In genomic region chr15:59438891-59439290, GRCh38 we compare ENCODE assay signal across 10 cellular contexts. TPM values are rescaled to one million over a fixed set of nuclear protein-coding genes. Genes with fewer than 3 reads are reported as not detected.
A peak's percentile ranks its signal among the peaks of the same experiment; 100 is the strongest.
DNase-seq lines count a peak whose midpoint lies in the region; ATAC-seq and TF ChIP-seq lines count a peak whose summit lies in the region.
"Had no signal": no experiment of that assay in that cellular context is flagged by ENCODE, and none has a peak within 500 bp of the region (broad histone marks: within the 10 kb centered on the region; RNA-seq: fewer than 3 reads in every experiment).

No MANE protein-coding gene starts in this region.

- no peaks in the 10 kb centered on the region for H3K9me3 Mint-ChIP-seq in activated naive CD4-positive, alpha-beta T cell treated with anti-CD3 and anti-CD28 coated beads, Interleukin-2, amount 10 ng/mL, durations not matched to agents 7 days and 5 days
- H3K9me3 Mint-ChIP-seq in activated naive CD4-positive, alpha-beta T cell treated with anti-CD3 and anti-CD28 coated beads, Interleukin-2, amount 50 U/mL, for 72 hours, result no peaks in the 10 kb centered on the region
- H3K9me3 Mint-ChIP-seq in activated CD4-positive, alpha-beta memory T cell treated with anti-CD3 and anti-CD28 coated beads, Interleukin-2, amount 10 ng/mL, durations not matched to agents 7 days and 5 days, result no peaks in the 10 kb centered on the region

- no peaks in the 10 kb centered on the region for H3K36me3 Mint-ChIP-seq in activated naive CD4-positive, alpha-beta T cell treated with anti-CD3 and anti-CD28 coated beads, Interleukin-2, amount 10 ng/mL, durations not matched to agents 7 days and 5 days
- H3K36me3 Mint-ChIP-seq in activated naive CD4-positive, alpha-beta T cell treated with anti-CD3 and anti-CD28 coated beads, Interleukin-2, amount 50 U/mL, for 72 hours, result no peaks in the 10 kb centered on the region
- H3K36me3 Mint-ChIP-seq in activated CD4-positive, alpha-beta memory T cell treated with anti-CD3 and anti-CD28 coated beads, Interleukin-2, amount 10 ng/mL, durations not matched to agents 7 days and 5 days (ENCODE audit: low read depth), result no peaks in the 10 kb centered on the region

- intact Hi-C loops in tibial artery (cut with DNase I; ENCODE audit: low total_unique reads), result no loop called here

- DNase-seq in activated naive CD4-positive, alpha-beta T cell treated with anti-CD3 and anti-CD28 coated beads, Interleukin-2, amount 10 ng/mL, durations not matched to agents 7 days and 5 days, result no peak
- DNase-seq in activated naive CD4-positive, alpha-beta T cell treated with anti-CD3 and anti-CD28 coated beads, Interleukin-2, amount 50 U/mL, for 72 hours (ENCODE audit: low spot score in 2 of 2), result no peak
- no peak for DNase-seq in activated CD4-positive, alpha-beta memory T cell treated with anti-CD3 and anti-CD28 coated beads, Interleukin-2, amount 10 ng/mL, durations not matched to agents 7 days and 5 days
- DNase-seq in islet precursor cell (peak; percentile 35), tibial artery (peak in 1 of 2 donors; percentile 68), DMS 273 (lab: John Stamatoyannopoulos, UW; ENCODE audit: unreplicated experiment) (no peak), GM13977 (ENCODE audit: low spot score) (no peak)

- H3K27me3 ChIP-seq in tibial artery, result no peaks in the 10 kb centered on the region
- H3K27me3 ChIP-seq: adrenal gland had no signal

- peaks cover 82% of the 10 kb centered on the region for H3K27me3 Mint-ChIP-seq in activated naive CD4-positive, alpha-beta T cell treated with anti-CD3 and anti-CD28 coated beads, Interleukin-2, amount 10 ng/mL, durations not matched to agents 7 days and 5 days
- peaks cover 82% of the 10 kb centered on the region for H3K27me3 Mint-ChIP-seq in activated CD4-positive, alpha-beta memory T cell treated with anti-CD3 and anti-CD28 coated beads, Interleukin-2, amount 10 ng/mL, durations not matched to agents 7 days and 5 days

- ATAC-seq in activated naive CD4-positive, alpha-beta T cell treated with anti-CD3 and anti-CD28 coated beads, Interleukin-2, amount 50 U/mL, for 72 hours, result no peak
- no peak for ATAC-seq in GM19328 (IDR thresholded peaks at IDR 0.05; ENCODE audit: unreplicated experiment)

- H3K36me3 ChIP-seq in tibial artery, result no peaks in the 10 kb centered on the region
- H3K36me3 ChIP-seq: adrenal gland had no signal

- peaks cover 0 to 19% (median 14%) of the 10 kb centered on the region in 4 donors for H3K4me1 ChIP-seq in tibial artery

- CTCF ChIA-PET in activated naive CD4-positive, alpha-beta T cell treated with anti-CD3 and anti-CD28 coated beads, Interleukin-2, amount 10 ng/mL, durations not matched to agents 7 days and 5 days (lab: Charles Lee), result interaction anchor here (0.6 kb wide), 1 partner anchor 130 kb away, joined by 3 read pairs; no protein-coding TSS in a partner anchor
- CTCF ChIA-PET in activated CD4-positive, alpha-beta memory T cell treated with anti-CD3 and anti-CD28 coated beads, Interleukin-2, amount 10 ng/mL, durations not matched to agents 7 days and 5 days (lab: Charles Lee), result interaction anchor here (1.1 to 1.5 kb wide), 3 partner anchors 19 to 264 kb away, joined by 4 read pairs; no protein-coding TSS in a partner anchor

- in situ Hi-C loops in GM13977 (cut with MboI; ENCODE audit: low pct_unique_long_range_greater_than_20kb, low sequenced_read_pairs, unreplicated experiment), result no loop called here

- H3K27ac ChIP-seq in tibial artery, result peak overlapping the region in 1 of 2 donors; percentile 31
- H3K27ac ChIP-seq: adrenal gland had no signal

- peak overlapping the region; percentile 64 for H3K4me3 Mint-ChIP-seq in activated naive CD4-positive, alpha-beta T cell treated with anti-CD3 and anti-CD28 coated beads, Interleukin-2, amount 10 ng/mL, durations not matched to agents 7 days and 5 days
- peak overlapping the region; percentile 53 for H3K4me3 Mint-ChIP-seq in activated CD4-positive, alpha-beta memory T cell treated with anti-CD3 and anti-CD28 coated beads, Interleukin-2, amount 10 ng/mL, durations not matched to agents 7 days and 5 days

- peak overlapping the region; percentile 55 to 71 for H3K4me3 ChIP-seq in tibial artery

- POLR2A ChIA-PET in activated CD4-positive, alpha-beta memory T cell treated with anti-CD3 and anti-CD28 coated beads, Interleukin-2, amount 10 ng/mL, durations not matched to agents 7 days and 5 days (lab: Charles Lee), result no interaction called here

- peaks cover 19% of the 10 kb centered on the region for H3K4me1 Mint-ChIP-seq in activated naive CD4-positive, alpha-beta T cell treated with anti-CD3 and anti-CD28 coated beads, Interleukin-2, amount 10 ng/mL, durations not matched to agents 7 days and 5 days
- H3K4me1 Mint-ChIP-seq in activated CD4-positive, alpha-beta memory T cell treated with anti-CD3 and anti-CD28 coated beads, Interleukin-2, amount 10 ng/mL, durations not matched to agents 7 days and 5 days, result peaks cover 17% of the 10 kb centered on the region

- no peaks in the 10 kb centered on the region for H3K9me3 ChIP-seq in tibial artery
- H3K9me3 ChIP-seq: adrenal gland had no signal

- H3K27ac Mint-ChIP-seq in activated naive CD4-positive, alpha-beta T cell treated with anti-CD3 and anti-CD28 coated beads, Interleukin-2, amount 10 ng/mL, durations not matched to agents 7 days and 5 days, result no peak overlapping the region
- H3K27ac Mint-ChIP-seq in activated naive CD4-positive, alpha-beta T cell treated with anti-CD3 and anti-CD28 coated beads, Interleukin-2, amount 50 U/mL, for 72 hours, result no peak overlapping the region
- H3K27ac Mint-ChIP-seq in activated CD4-positive, alpha-beta memory T cell treated with anti-CD3 and anti-CD28 coated beads, Interleukin-2, amount 10 ng/mL, durations not matched to agents 7 days and 5 days, result no peak overlapping the region

- no peak for TF ChIP-seq CTCF in tibial artery (IDR thresholded peaks at IDR 0.05)
- no peak for TF ChIP-seq CTCF in GM13977 (IDR thresholded peaks at IDR 0.05; ENCODE audit: extremely low read depth, insufficient read depth, missing control alignments)

RNA-seq across cellular contexts. Expression of gene FAM81A, which starts 0.9 kb away (rescaled TPM):
- total RNA-seq in activated naive CD4-positive, alpha-beta T cell treated with anti-CD3 and anti-CD28 coated beads, Interleukin-2, amount 50 U/mL, for 72 hours, result under 1 TPM; 0.09 to 0.41 TPM
- total RNA-seq in activated CD4-positive, alpha-beta memory T cell treated with anti-CD3 and anti-CD28 coated beads, Interleukin-2, amount 10 ng/mL, durations not matched to agents 7 days and 5 days, result under 1 TPM; 0.08 to 0.50 TPM
- total RNA-seq: left lobe of liver had no signal
